Comparison of ENCODE assay signal across 1 cellular context in the genomic region with DNA sequence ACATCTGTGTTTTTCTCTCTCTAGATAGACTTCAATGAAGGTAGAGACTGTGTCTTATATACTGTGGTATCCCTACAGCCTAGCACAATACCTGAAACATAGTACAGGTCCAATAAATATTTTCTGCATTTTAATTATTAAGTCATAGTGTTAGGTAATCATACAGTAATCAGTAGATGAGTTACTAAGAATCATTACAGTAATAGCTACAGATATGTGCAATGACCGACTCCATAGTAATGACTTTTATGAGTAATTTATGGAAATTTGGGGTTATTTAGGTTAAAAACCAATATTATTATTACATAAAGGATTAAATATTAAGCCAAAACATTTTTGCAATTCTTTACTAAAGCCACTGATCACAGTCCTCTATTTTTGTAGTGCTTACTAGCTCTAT.
TF ChIP-seq lines count a peak whose summit lies in the region.

No MANE protein-coding gene starts in this region.

TF ChIP-seq in A549, 52 proteins besides CTCF, POLR2A, EP300 and RAD21 (continued from another document):
- TF ChIP-seq, protein P1, sequence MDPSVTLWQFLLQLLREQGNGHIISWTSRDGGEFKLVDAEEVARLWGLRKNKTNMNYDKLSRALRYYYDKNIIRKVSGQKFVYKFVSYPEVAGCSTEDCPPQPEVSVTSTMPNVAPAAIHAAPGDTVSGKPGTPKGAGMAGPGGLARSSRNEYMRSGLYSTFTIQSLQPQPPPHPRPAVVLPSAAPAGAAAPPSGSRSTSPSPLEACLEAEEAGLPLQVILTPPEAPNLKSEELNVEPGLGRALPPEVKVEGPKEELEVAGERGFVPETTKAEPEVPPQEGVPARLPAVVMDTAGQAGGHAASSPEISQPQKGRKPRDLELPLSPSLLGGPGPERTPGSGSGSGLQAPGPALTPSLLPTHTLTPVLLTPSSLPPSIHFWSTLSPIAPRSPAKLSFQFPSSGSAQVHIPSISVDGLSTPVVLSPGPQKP (IDR thresholded peaks at IDR 0.05; ENCODE audit: low read depth, low read length), result no peak
- TF ChIP-seq, protein P2, sequence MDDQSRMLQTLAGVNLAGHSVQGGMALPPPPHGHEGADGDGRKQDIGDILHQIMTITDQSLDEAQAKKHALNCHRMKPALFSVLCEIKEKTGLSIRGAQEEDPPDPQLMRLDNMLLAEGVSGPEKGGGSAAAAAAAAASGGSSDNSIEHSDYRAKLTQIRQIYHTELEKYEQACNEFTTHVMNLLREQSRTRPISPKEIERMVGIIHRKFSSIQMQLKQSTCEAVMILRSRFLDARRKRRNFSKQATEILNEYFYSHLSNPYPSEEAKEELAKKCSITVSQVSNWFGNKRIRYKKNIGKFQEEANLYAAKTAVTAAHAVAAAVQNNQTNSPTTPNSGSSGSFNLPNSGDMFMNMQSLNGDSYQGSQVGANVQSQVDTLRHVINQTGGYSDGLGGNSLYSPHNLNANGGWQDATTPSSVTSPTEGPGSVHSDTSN (IDR thresholded peaks at IDR 0.05), result no peak
- TF ChIP-seq SREBF2 (IDR thresholded peaks at IDR 0.05) (no peak), JUN (IDR thresholded peaks at IDR 0.05) (no peak), NFE2L2 (conservative IDR thresholded peaks at IDR 0.05; ENCODE audit: low read length) (no peak)
- TF ChIP-seq, protein P3, sequence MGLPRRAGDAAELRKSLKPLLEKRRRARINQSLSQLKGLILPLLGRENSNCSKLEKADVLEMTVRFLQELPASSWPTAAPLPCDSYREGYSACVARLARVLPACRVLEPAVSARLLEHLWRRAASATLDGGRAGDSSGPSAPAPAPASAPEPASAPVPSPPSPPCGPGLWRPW (IDR thresholded peaks at IDR 0.05), result no peak
